In the genomic region with DNA sequence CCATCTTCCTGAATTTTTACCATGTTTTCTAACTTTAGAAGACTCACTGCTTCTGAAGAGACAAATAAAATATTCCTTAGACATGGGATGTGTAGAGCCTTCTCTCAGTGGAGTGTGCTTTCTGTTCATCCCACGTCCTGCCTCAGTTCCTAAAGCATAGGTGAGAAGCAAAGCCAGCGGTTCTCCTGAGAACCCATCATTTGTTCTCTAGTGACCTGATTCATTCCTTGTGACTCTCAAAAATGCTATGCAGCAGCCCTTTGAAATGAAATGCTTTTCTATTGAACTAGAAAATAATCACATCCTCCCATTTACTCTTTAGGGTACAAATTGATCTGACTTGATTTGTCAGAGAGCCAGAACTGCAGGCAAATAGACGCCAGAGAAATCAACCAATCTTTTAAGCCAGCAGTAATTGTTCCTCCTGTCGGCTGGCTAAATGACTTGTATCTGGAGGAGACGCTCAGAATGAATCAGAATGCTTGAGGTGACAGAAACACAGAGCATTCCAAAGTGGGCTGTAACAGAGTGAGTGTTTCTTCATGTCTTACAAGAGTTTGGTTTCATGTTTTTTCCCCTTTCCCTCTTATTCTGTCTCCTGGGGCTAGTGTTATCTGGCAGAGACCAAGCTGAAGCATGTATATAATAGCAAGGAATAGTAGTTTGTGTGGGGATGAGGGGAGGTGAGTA, we compare ENCODE assay signal across 12 cellular contexts.
DNase-seq lines count a peak whose midpoint lies in the region; TF ChIP-seq lines count a peak whose summit lies in the region.
"Had no signal": no experiment of that assay in that cellular context is flagged by ENCODE, and none has a peak within 500 bp of the region (broad histone marks: within the 10 kb centered on the region; RNA-seq: fewer than 3 reads in every experiment).

No MANE protein-coding gene starts in this region.

- DNase-seq in ELR (ENCODE audit: low read depth) (peak; percentile 77), SJSA1 (ENCODE audit: low read depth in 1 of 2, low spot score in 2 of 2) (peak in 1 of 2 experiments; percentile 43), fibroblast of peridontal ligament (ENCODE audit: extremely low read depth) (peak; percentile 79), skeletal muscle cell (ENCODE audit: low read depth) (peak; percentile 76), NCI-H2081 treated with DMSO at 0.1 percent for 48 hours (lab: John Stamatoyannopoulos, UW) (no peak), T-helper 9 cell (no peak), tibial nerve (ENCODE audit: low spot score in 2 of 2) (no peak)
- DNase-seq: activated CD8-positive, alpha-beta memory T cell treated with anti-CD3 and anti-CD28 coated beads, Interleukin-2, amount 50 U/mL, for 4 hours; MM.1S; NCI-H2227 treated with DMSO at 0.1 percent for 48 hours had no signal

- peak overlapping the region; percentile 24; the same call in 1 of the 2 replicates for H3K27ac ChIP-seq in SJSA1
- no peak overlapping the region for H3K27ac ChIP-seq in tibial nerve
- H3K27ac ChIP-seq: coronary artery, skin epidermis had no signal

- no peak overlapping the region for H3K4me3 ChIP-seq in SJSA1
- H3K4me3 ChIP-seq in skeletal muscle cell (ENCODE audit: low read depth, low read length) = no peak overlapping the region
- no peak overlapping the region for H3K4me3 ChIP-seq in tibial nerve
- H3K4me3 ChIP-seq: coronary artery, skin epidermis had no signal

- no peak for TF ChIP-seq EP300 in tibial nerve (IDR thresholded peaks at IDR 0.05)

- WGBS in tibial nerve, 2 donors = 46 to 50% methylated on average over 5 of the region's 5 CpGs

- H3K36me3 ChIP-seq in SJSA1 (no peaks in the 10 kb centered on the region), tibial nerve (peaks cover 0 to 29% (median 0%) of the 10 kb centered on the region in 3 donors)

- peaks cover 42% of the 10 kb centered on the region for H3K4me1 ChIP-seq in SJSA1 (replicated peaks)
- H3K4me1 ChIP-seq in tibial nerve = no peaks in the 10 kb centered on the region

- H3K27me3 ChIP-seq in SJSA1 (replicated peaks) (no peaks in the 10 kb centered on the region), tibial nerve (no peaks in the 10 kb centered on the region)

- no peak for TF ChIP-seq CTCF in tibial nerve (IDR thresholded peaks at IDR 0.05)

- no peaks in the 10 kb centered on the region; the same call in 1 of the 2 replicates for H3K9me3 ChIP-seq in SJSA1 (replicated peaks)
- peaks cover 0 to 18% (median 3%) of the 10 kb centered on the region in 4 donors for H3K9me3 ChIP-seq in tibial nerve

- no peak for TF ChIP-seq POLR2A in tibial nerve (IDR thresholded peaks at IDR 0.05)

Comparison
In these comparisons a context has a peak if more than half of its experiments do, and no peak if none do; other contexts are left out.
1. DNase-seq: peak in ELR (single experiment), fibroblast of peridontal ligament (single experiment) and skeletal muscle cell (single experiment); none in NCI-H2081 treated with DMSO at 0.1 percent for 48 hours (single experiment), T-helper 9 cell (single experiment) and tibial nerve (0 of 2).